In the genomic region with DNA sequence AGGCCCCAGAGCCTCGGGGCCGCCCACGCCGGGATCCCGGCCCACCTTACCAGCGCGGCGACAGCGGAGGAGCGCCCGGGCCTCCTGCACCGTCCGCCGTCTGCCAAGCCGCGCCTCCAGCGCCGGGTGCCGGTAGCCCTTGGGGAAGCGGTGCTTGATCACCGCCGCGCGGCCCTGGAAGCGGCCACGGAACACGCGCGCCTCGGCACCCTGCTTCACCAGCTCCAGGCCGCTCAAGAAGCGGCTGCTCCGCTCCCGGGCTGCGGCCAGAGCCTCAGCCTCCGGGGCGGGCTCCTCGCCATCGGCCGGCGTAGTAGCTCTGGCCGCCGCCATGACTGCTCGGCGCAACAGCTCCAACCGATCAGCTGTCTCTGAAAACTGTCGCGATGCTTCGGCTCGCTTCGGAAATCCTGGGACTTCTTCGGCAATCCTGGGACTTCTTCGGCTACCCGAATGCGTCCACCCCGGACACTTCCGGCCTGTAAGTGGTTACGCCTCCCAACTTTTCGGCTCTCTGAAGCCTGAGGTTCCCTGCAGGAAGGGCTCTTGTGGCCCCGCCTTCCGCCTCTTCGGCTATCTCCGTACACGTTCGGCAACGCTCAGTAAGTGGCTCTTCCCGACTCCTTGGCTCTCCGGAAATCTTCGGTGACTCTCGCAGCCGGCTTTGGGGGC, we compare ENCODE assay signal across 8 cellular contexts. TPM values are rescaled to one million over a fixed set of nuclear protein-coding genes. Genes with fewer than 3 reads are reported as not detected.
A peak's percentile ranks its signal among the peaks of the same experiment; 100 is the strongest.
DNase-seq lines count a peak whose midpoint lies in the region; ATAC-seq and TF ChIP-seq lines count a peak whose summit lies in the region.

TSS of gene TP53RK (minus strand) at position 363 of the 672 bp plus-strand sequence. CDS start at position 333, 30 bp downstream.

- H3K27me3 ChIP-seq in osteoblast (ENCODE audit: insufficient read depth, low read length) = no peaks in the 10 kb centered on the region
- no peaks in the 10 kb centered on the region for H3K27me3 ChIP-seq in thoracic aorta (replicated peaks; ENCODE audit: insufficient read depth)

- H3K36me3 Mint-ChIP-seq in activated naive CD4-positive, alpha-beta T cell treated with anti-CD3 and anti-CD28 coated beads, Interleukin-2, amount 50 U/mL, for 72 hours = peaks cover 18 to 22% of the 10 kb centered on the region in 2 donors

- H3K4me1 ChIP-seq in osteoblast (ENCODE audit: insufficient read depth, low read length) = peaks cover 21% of the 10 kb centered on the region
- H3K4me1 ChIP-seq in thoracic aorta (ENCODE audit: control insufficient read depth in 1 of 2, low read depth in 2 of 2) = peaks cover 17 to 26% of the 10 kb centered on the region in 2 donors

- peak within 1 kb of the TSS; percentile 89 for H3K4me3 ChIP-seq in osteoblast (ENCODE audit: insufficient read depth, low read length)
- H3K4me3 ChIP-seq in thoracic aorta = peak within 1 kb of the TSS; percentile 95

- peak; percentile 98 for DNase-seq in GM10266 (ENCODE audit: extremely low spot score)
- peak; percentile 85 for DNase-seq in NCI-H1092 treated with DMSO at 0.1 percent for 48 hours (lab: John Stamatoyannopoulos, UW)
- peak; percentile 98 for DNase-seq in SKM-1 (lab: John Stamatoyannopoulos, UW; ENCODE audit: unreplicated experiment)
- DNase-seq in activated naive CD4-positive, alpha-beta T cell treated with anti-CD3 and anti-CD28 coated beads, Interleukin-2, amount 50 U/mL, for 72 hours (ENCODE audit: low spot score in 2 of 2) = peak; percentile 92 to 95
- DNase-seq in glomerular visceral epithelial cell (ENCODE audit: extremely low spot score) = peak; percentile 100
- peak; percentile 97 for DNase-seq in osteoblast (ENCODE audit: insufficient read length, low spot score, missing footprints)
- DNase-seq in thoracic aorta (ENCODE audit: low spot score) = peak; percentile 95

- peak; percentile 93 for ATAC-seq in HG02610 (IDR thresholded peaks at IDR 0.05; ENCODE audit: unreplicated experiment)
- peak; percentile 93 to 97 for ATAC-seq in activated naive CD4-positive, alpha-beta T cell treated with anti-CD3 and anti-CD28 coated beads, Interleukin-2, amount 50 U/mL, for 72 hours
- peak; percentile 99 for ATAC-seq in thoracic aorta (ENCODE audit: insufficient number of reproducible peaks, low FRiP score, low read depth)

- H4K20me1 ChIP-seq in osteoblast (ENCODE audit: insufficient read depth, low read length) = peaks cover 20% of the 10 kb centered on the region

- H3K4me2 ChIP-seq in osteoblast (ENCODE audit: insufficient read depth, low read length) = peak within 1 kb of the TSS; percentile 97

- H3K27ac ChIP-seq in osteoblast (ENCODE audit: low read depth, low read length) = peak within 1 kb of the TSS; percentile 80
- H3K27ac ChIP-seq in thoracic aorta = peak within 1 kb of the TSS; percentile 85 to 96

- H3K79me2 ChIP-seq in osteoblast (ENCODE audit: insufficient read depth, low read length) = peaks cover 43% of the 10 kb centered on the region

- peak within 1 kb of the TSS; percentile 87 for H2AFZ ChIP-seq in osteoblast (ENCODE audit: low read length)

- no peaks in the 10 kb centered on the region for H3K9me3 ChIP-seq in osteoblast (ENCODE audit: low read depth, low read length)
- H3K9me3 ChIP-seq in thoracic aorta = no peaks in the 10 kb centered on the region

- peaks cover 0 to 4% of the 10 kb centered on the region in 2 donors for H3K9me3 Mint-ChIP-seq in activated naive CD4-positive, alpha-beta T cell treated with anti-CD3 and anti-CD28 coated beads, Interleukin-2, amount 50 U/mL, for 72 hours

- TF ChIP-seq CTCF in GM10266 (IDR thresholded peaks at IDR 0.05; ENCODE audit: control insufficient read depth, insufficient read depth, low read depth, missing control alignments) (no peak), osteoblast (IDR thresholded peaks at IDR 0.05; ENCODE audit: extremely low read depth, low read depth, low read length) (no peak), thoracic aorta (IDR thresholded peaks at IDR 0.05) (peak; percentile 59)

- peaks cover 16% of the 10 kb centered on the region for H3K36me3 ChIP-seq in osteoblast (ENCODE audit: insufficient read depth, low read length)
- H3K36me3 ChIP-seq in thoracic aorta = peaks cover 5% of the 10 kb centered on the region

- H3K27ac Mint-ChIP-seq in activated naive CD4-positive, alpha-beta T cell treated with anti-CD3 and anti-CD28 coated beads, Interleukin-2, amount 50 U/mL, for 72 hours = peak within 1 kb of the TSS; percentile 96 to 99

RNA-seq across cellular contexts. Expression of gene TP53RK, which starts in this region (rescaled TPM):
- total RNA-seq in activated naive CD4-positive, alpha-beta T cell treated with anti-CD3 and anti-CD28 coated beads, Interleukin-2, amount 50 U/mL, for 72 hours = 10 to 100 TPM in 1 of 2 donors, 1 to 10 TPM in 1; 7.1 to 10.7 TPM
- total RNA-seq in osteoblast = 18.0 and 21.0 TPM in 2 replicates
- 10 to 100 TPM; 19.3 to 19.9 TPM for total RNA-seq in thoracic aorta

Comparison
In these comparisons a context has a peak if more than half of its experiments do, and no peak if none do; other contexts are left out.
1. Peak in every context shown above with its lines: DNase-seq, ATAC-seq, H3K4me3 ChIP-seq and H3K27ac ChIP-seq.